ENCODE assay signal across 9 cellular contexts in genomic region chr22:50672471-50673230, GRCh38. TPM values are rescaled to one million over a fixed set of nuclear protein-coding genes. Genes with fewer than 3 reads are reported as not detected.
A peak's percentile ranks its signal among the peaks of the same experiment; 100 is the strongest.
DNase-seq lines count a peak whose midpoint lies in the region; ATAC-seq and TF ChIP-seq lines count a peak whose summit lies in the region.
"Had no signal": no experiment of that assay in that cellular context is flagged by ENCODE, and none has a peak within 500 bp of the region (broad histone marks: within the 10 kb centered on the region; RNA-seq: fewer than 3 reads in every experiment).

SHANK3 (plus strand) TSS chr22:50672823.

- TF ChIP-seq CTCF in colonic mucosa (IDR thresholded peaks at IDR 0.05), result no peak
- TF ChIP-seq CTCF in lung (IDR thresholded peaks at IDR 0.05; ENCODE audit: control extremely low read depth, extremely low read depth), result no peak
- TF ChIP-seq CTCF in thyroid gland (IDR thresholded peaks at IDR 0.05), result no peak

- no peak for DNase-seq in T-helper 2 cell treated with Interferon-gamma antibody and Interleukin-4, amounts not matched to agents 5 μg/mL and 100 μg/mL, for 36 hours (ENCODE audit: low spot score)
- DNase-seq in T-helper 2 cell (no peak), colonic mucosa (no peak), lung (ENCODE audit: low spot score) (peak; percentile 64), thyroid gland (peak; percentile 26 to 41), NCI-H1092 (lab: John Stamatoyannopoulos, UW) (no peak)
- DNase-seq: ACHN had no signal

- peak; percentile 44 for ATAC-seq in lung (ENCODE audit: insufficient read depth, low FRiP score)
- ATAC-seq in GM18909 (IDR thresholded peaks at IDR 0.05; ENCODE audit: poor library complexity, unreplicated experiment), result no peak
- ATAC-seq in GM21576 (IDR thresholded peaks at IDR 0.05; ENCODE audit: unreplicated experiment), result no peak

- H3K27ac Mint-ChIP-seq in T-helper 2 cell treated with Interferon-gamma antibody and Interleukin-4, amounts not matched to agents 5 μg/mL and 100 μg/mL, for 36 hours, result no peak within 1 kb of the TSS

- H3K36me3 ChIP-seq in colonic mucosa (no peaks in the 10 kb centered on the region), lung (ENCODE audit: control insufficient read depth in 2 of 2, insufficient read depth in 2 of 2, low read length in 2 of 2) (peaks cover 0 to 5% of the 10 kb centered on the region in 2 donors), thyroid gland (no peaks in the 10 kb centered on the region)

- peak within 1 kb of the TSS; percentile 9 for H3K4me3 ChIP-seq in colonic mucosa
- peak within 1 kb of the TSS; percentile 61 for H3K4me3 ChIP-seq in lung
- peak within 1 kb of the TSS in 2 of 3 donors; percentile 0 to 38 for H3K4me3 ChIP-seq in thyroid gland (replicated peaks in 1 of 3)

- H3K27ac ChIP-seq in colonic mucosa (no peak within 1 kb of the TSS), lung (ENCODE audit: low read depth in 1 of 2, low read length in 1 of 2) (peak within 1 kb of the TSS; percentile 76 to 94), thyroid gland (peak within 1 kb of the TSS; percentile 55 to 65 (median 56))

- peaks cover 53% of the 10 kb centered on the region for H3K27me3 Mint-ChIP-seq in T-helper 2 cell treated with Interferon-gamma antibody and Interleukin-4, amounts not matched to agents 5 μg/mL and 100 μg/mL, for 36 hours (ENCODE audit: low read depth)

- H3K9me3 Mint-ChIP-seq in T-helper 2 cell treated with Interferon-gamma antibody and Interleukin-4, amounts not matched to agents 5 μg/mL and 100 μg/mL, for 36 hours, result no peaks in the 10 kb centered on the region

- 16 to 18% methylated on average over 21 to 23 of the region's 23 CpGs for WGBS in lung, 2 donors
- WGBS in thyroid gland, 2 donors, result 58 to 69% methylated on average over 19 to 20 of the region's 23 CpGs

- peaks cover 2% of the 10 kb centered on the region for H3K4me1 Mint-ChIP-seq in T-helper 2 cell treated with Interferon-gamma antibody and Interleukin-4, amounts not matched to agents 5 μg/mL and 100 μg/mL, for 36 hours (ENCODE audit: low read depth)

- intact Hi-C loops in colonic mucosa (cut with DNase I) (no loop called here), thyroid gland (cut with DNase I) (no loop called here)

- no peak within 1 kb of the TSS for H3K9ac ChIP-seq in colonic mucosa (ENCODE audit: low read depth in 2 of 2, low read length in 2 of 2)

- H3K4me1 ChIP-seq in colonic mucosa (no peaks in the 10 kb centered on the region), lung (ENCODE audit: control insufficient read depth in 2 of 2, insufficient read depth in 2 of 2, low read length in 2 of 2) (peaks cover 0 to 7% of the 10 kb centered on the region in 2 donors), thyroid gland (peaks cover 8 to 25% of the 10 kb centered on the region in 2 donors)

- H3K36me3 Mint-ChIP-seq in T-helper 2 cell treated with Interferon-gamma antibody and Interleukin-4, amounts not matched to agents 5 μg/mL and 100 μg/mL, for 36 hours (ENCODE audit: low read depth), result no peaks in the 10 kb centered on the region

- H3K27me3 ChIP-seq in colonic mucosa, result peaks cover 19% of the 10 kb centered on the region
- H3K27me3 ChIP-seq in lung (ENCODE audit: control insufficient read depth, insufficient read depth), result no peaks in the 10 kb centered on the region
- H3K27me3 ChIP-seq in thyroid gland, result no peaks in the 10 kb centered on the region

- H3K4me3 Mint-ChIP-seq in T-helper 2 cell treated with Interferon-gamma antibody and Interleukin-4, amounts not matched to agents 5 μg/mL and 100 μg/mL, for 36 hours, result peak within 1 kb of the TSS; percentile 37

- TF ChIP-seq POLR2A in thyroid gland (IDR thresholded peaks at IDR 0.05), result peak in 1 of 2 donors; percentile 44

- H3K9me3 ChIP-seq in colonic mucosa (no peaks in the 10 kb centered on the region), lung (ENCODE audit: control insufficient read depth in 2 of 2, insufficient read depth in 1 of 2, low read length in 1 of 2) (peaks cover 0 to 5% of the 10 kb centered on the region in 2 donors), thyroid gland (no peaks in the 10 kb centered on the region)

RNA-seq across cellular contexts. Expression of gene SHANK3, which starts in this region (rescaled TPM):
- 1 to 10 TPM; 3.6 to 4.3 TPM for total RNA-seq in colonic mucosa
- 10 to 100 TPM; 17.1 to 44.0 TPM for total RNA-seq in lung
- 10 to 100 TPM; 15.5 to 28.5 TPM for polyA plus RNA-seq in lung
- total RNA-seq in thyroid gland, result 10 to 100 TPM; 11.5 to 23.0 (median 17.7) TPM

Comparison
In these comparisons a context has a peak if more than half of its experiments do, and no peak if none do; other contexts are left out.
1. DNase-seq: peak in lung (single experiment) and thyroid gland (2 of 2); none in T-helper 2 cell treated with Interferon-gamma antibody and Interleukin-4, amounts not matched to agents 5 μg/mL and 100 μg/mL, for 36 hours (single experiment), T-helper 2 cell (0 of 5), colonic mucosa (single experiment) and NCI-H1092 (single experiment).
2. H3K4me3 ChIP-seq: peak in every context shown above with its lines; median percentile 61 in lung; 19 in thyroid gland; 9 in colonic mucosa.